In genomic region chr14:73786942-73787759, GRCh38 we compare ENCODE assay signal across 8 cellular contexts.
DNase-seq lines count a peak whose midpoint lies in the region; ATAC-seq and FAIRE-seq lines count a peak whose summit lies in the region.

No MANE protein-coding gene starts in this region.

- H3K4me1 ChIP-seq in neuron (ENCODE audit: insufficient read depth, low read length): peaks cover 39% of the 10 kb centered on the region
- peaks cover 5% of the 10 kb centered on the region for H3K4me1 ChIP-seq in urinary bladder (ENCODE audit: insufficient read depth)

- DNase-seq in Caki2 (ENCODE audit: low read depth): peak; percentile 29
- DNase-seq in NOMO-1 treated with DMSO at 0.1 percent for 48 hours (lab: John Stamatoyannopoulos, UW; ENCODE audit: unreplicated experiment): peak; percentile 51
- DNase-seq in activated effector memory CD4-positive, alpha-beta T cell treated with Interleukin-2 at 50 U/mL for 16 hours: peak; percentile 56
- DNase-seq in frontal cortex (ENCODE audit: low spot score in 2 of 2): peak; percentile 60 to 80
- no peak for DNase-seq in NCI-H2107 (lab: John Stamatoyannopoulos, UW)

- H3K27ac ChIP-seq in urinary bladder (ENCODE audit: low read depth): peak overlapping the region; percentile 100

- in situ Hi-C loops in Caki2 (cut with HindIII; ENCODE audit: low pct_unique_long_range_greater_than_20kb, low sequenced_read_pairs): no loop called here

- no peaks in the 10 kb centered on the region for H3K9me3 ChIP-seq in neuron (ENCODE audit: low read length)

- H3K36me3 ChIP-seq in neuron (ENCODE audit: insufficient read depth, low read length) (no peaks in the 10 kb centered on the region), urinary bladder (ENCODE audit: insufficient read depth) (no peaks in the 10 kb centered on the region)

- FAIRE-seq in frontal cortex (lab: Jason Lieb, UNC): no peak

- peak; percentile 33 for ATAC-seq in GM21717 (IDR thresholded peaks at IDR 0.05; ENCODE audit: unreplicated experiment)

- H2AFZ ChIP-seq in neuron (ENCODE audit: low read depth, low read length): peak overlapping the region; percentile 92

- H3K4me3 ChIP-seq in neuron (ENCODE audit: low read length) (peak overlapping the region; percentile 78), urinary bladder (ENCODE audit: low read depth, low read length) (peak overlapping the region; percentile 90)

- no peaks in the 10 kb centered on the region for H3K27me3 ChIP-seq in neuron (ENCODE audit: insufficient read depth, low read length)

- WGBS in urinary bladder: 1% methylated on average over 87 of the region's 87 CpGs
